In genomic region chr6:484086-484728, GRCh38 we compare ENCODE assay signal across 13 cellular contexts.
DNase-seq lines count a peak whose midpoint lies in the region; ATAC-seq and TF ChIP-seq lines count a peak whose summit lies in the region.
"Had no signal": no experiment of that assay in that cellular context is flagged by ENCODE, and none has a peak within 500 bp of the region (broad histone marks: within the 10 kb centered on the region; RNA-seq: fewer than 3 reads in every experiment).

No MANE protein-coding gene starts in this region.

- peak overlapping the region; percentile 80 for H3K27ac Mint-ChIP-seq in activated CD8-positive, alpha-beta memory T cell treated with anti-CD3 and anti-CD28 coated beads, Interleukin-2, amount 10 ng/mL, durations not matched to agents 7 days and 5 days
- H3K27ac Mint-ChIP-seq in activated naive CD4-positive, alpha-beta T cell treated with anti-CD3 and anti-CD28 coated beads, Interleukin-2, amount 10 ng/mL, durations not matched to agents 7 days and 5 days: peak overlapping the region; percentile 35
- H3K27ac Mint-ChIP-seq in neural progenitor cell: peak overlapping the region; percentile 35
- H3K27ac Mint-ChIP-seq: endodermal cell, type B pancreatic cell had no signal

- H4K20me1 ChIP-seq in neural progenitor cell (ENCODE audit: low read depth): no peaks in the 10 kb centered on the region

- no peak overlapping the region for H3K4me3 ChIP-seq in neural progenitor cell
- H3K4me3 ChIP-seq in left ventricle myocardium inferior: no peak overlapping the region
- H3K4me3 ChIP-seq: psoas muscle had no signal

- H3K36me3 ChIP-seq in neural progenitor cell (peaks cover 5% of the 10 kb centered on the region), left ventricle myocardium inferior (peaks cover 52% of the 10 kb centered on the region)

- H3K9me3 ChIP-seq in neural progenitor cell (ENCODE audit: low read depth) (no peaks in the 10 kb centered on the region), left ventricle myocardium inferior (replicated peaks) (no peaks in the 10 kb centered on the region)
- H3K9me3 ChIP-seq: psoas muscle had no signal

- H3K27ac ChIP-seq in neural progenitor cell (no peak overlapping the region), left ventricle myocardium inferior (replicated peaks) (no peak overlapping the region)
- H3K27ac ChIP-seq: psoas muscle had no signal

- peak; percentile 82 for ATAC-seq in activated CD8-positive, alpha-beta memory T cell treated with anti-CD3 and anti-CD28 coated beads, Interleukin-2, amount 10 ng/mL, durations not matched to agents 7 days and 5 days
- peak; percentile 33 for ATAC-seq in HG03108 (IDR thresholded peaks at IDR 0.05; ENCODE audit: unreplicated experiment)
- ATAC-seq: psoas muscle had no signal

- no peak for DNase-seq in activated CD8-positive, alpha-beta memory T cell treated with anti-CD3 and anti-CD28 coated beads, Interleukin-2, amount 10 ng/mL, durations not matched to agents 7 days and 5 days
- DNase-seq in activated CD8-positive, alpha-beta memory T cell treated with anti-CD3 and anti-CD28 coated beads, Interleukin-2, amount 50 U/mL, for 48 hours: no peak
- DNase-seq in activated naive CD4-positive, alpha-beta T cell treated with anti-CD3 and anti-CD28 coated beads, Interleukin-2, amount 10 ng/mL, durations not matched to agents 7 days and 5 days: no peak
- DNase-seq in neural progenitor cell (ENCODE audit: low spot score): no peak
- DNase-seq in left ventricle myocardium inferior: no peak
- no peak for DNase-seq in NK-92 treated with Interleukin-12 subunit alpha and Interleukin-12 subunit beta, amount 100 ng/mL, for 24 hours (lab: John Stamatoyannopoulos, UW)
- no peak for DNase-seq in DMS153 treated with DMSO at 0.1 percent for 48 hours (lab: John Stamatoyannopoulos, UW; ENCODE audit: unreplicated experiment)
- DNase-seq: aorta, endodermal cell, NCI-H2171, psoas muscle had no signal

- no peak overlapping the region for H2AFZ ChIP-seq in neural progenitor cell (replicated peaks)

- H3K4me2 ChIP-seq in neural progenitor cell: no peak overlapping the region

- peaks cover 33% of the 10 kb centered on the region for H3K4me1 Mint-ChIP-seq in activated CD8-positive, alpha-beta memory T cell treated with anti-CD3 and anti-CD28 coated beads, Interleukin-2, amount 10 ng/mL, durations not matched to agents 7 days and 5 days
- peaks cover 74% of the 10 kb centered on the region for H3K4me1 Mint-ChIP-seq in activated naive CD4-positive, alpha-beta T cell treated with anti-CD3 and anti-CD28 coated beads, Interleukin-2, amount 10 ng/mL, durations not matched to agents 7 days and 5 days
- peaks cover 12% of the 10 kb centered on the region for H3K4me1 Mint-ChIP-seq in neural progenitor cell
- H3K4me1 Mint-ChIP-seq: endodermal cell had no signal

- H3K27me3 Mint-ChIP-seq in activated CD8-positive, alpha-beta memory T cell treated with anti-CD3 and anti-CD28 coated beads, Interleukin-2, amount 10 ng/mL, durations not matched to agents 7 days and 5 days: no peaks in the 10 kb centered on the region
- H3K27me3 Mint-ChIP-seq in activated naive CD4-positive, alpha-beta T cell treated with anti-CD3 and anti-CD28 coated beads, Interleukin-2, amount 10 ng/mL, durations not matched to agents 7 days and 5 days: no peaks in the 10 kb centered on the region
- H3K27me3 Mint-ChIP-seq in neural progenitor cell (ENCODE audit: insufficient read depth, low read depth): no peaks in the 10 kb centered on the region
- H3K27me3 Mint-ChIP-seq: type B pancreatic cell had no signal

- TF ChIP-seq CTCF in neural progenitor cell (IDR thresholded peaks at IDR 0.05) (no peak), left ventricle myocardium inferior (IDR thresholded peaks at IDR 0.05; ENCODE audit: borderline replicate concordance) (no peak)

- no peak overlapping the region for H3K9ac ChIP-seq in neural progenitor cell

- H3K36me3 Mint-ChIP-seq in activated CD8-positive, alpha-beta memory T cell treated with anti-CD3 and anti-CD28 coated beads, Interleukin-2, amount 10 ng/mL, durations not matched to agents 7 days and 5 days: peaks cover 46% of the 10 kb centered on the region
- H3K36me3 Mint-ChIP-seq in activated naive CD4-positive, alpha-beta T cell treated with anti-CD3 and anti-CD28 coated beads, Interleukin-2, amount 10 ng/mL, durations not matched to agents 7 days and 5 days: peaks cover 59% of the 10 kb centered on the region
- H3K36me3 Mint-ChIP-seq in neural progenitor cell: peaks cover 22% of the 10 kb centered on the region

- H3K4me1 ChIP-seq in neural progenitor cell (no peaks in the 10 kb centered on the region), left ventricle myocardium inferior (no peaks in the 10 kb centered on the region)
- H3K4me1 ChIP-seq: psoas muscle had no signal

- H3K79me2 ChIP-seq in neural progenitor cell (ENCODE audit: low read depth): no peaks in the 10 kb centered on the region

- peaks cover 1% of the 10 kb centered on the region for H3K9me3 Mint-ChIP-seq in activated CD8-positive, alpha-beta memory T cell treated with anti-CD3 and anti-CD28 coated beads, Interleukin-2, amount 10 ng/mL, durations not matched to agents 7 days and 5 days (ENCODE audit: low read depth)
- peaks cover 2% of the 10 kb centered on the region for H3K9me3 Mint-ChIP-seq in activated naive CD4-positive, alpha-beta T cell treated with anti-CD3 and anti-CD28 coated beads, Interleukin-2, amount 10 ng/mL, durations not matched to agents 7 days and 5 days
- peaks cover 1% of the 10 kb centered on the region for H3K9me3 Mint-ChIP-seq in neural progenitor cell
- H3K9me3 Mint-ChIP-seq: type B pancreatic cell had no signal

- CTCF ChIA-PET in activated CD8-positive, alpha-beta memory T cell treated with anti-CD3 and anti-CD28 coated beads, Interleukin-2, amount 10 ng/mL, durations not matched to agents 7 days and 5 days (lab: Charles Lee): interaction anchor here (0.6 to 2.3 kb wide), 3 partner anchors 15 to 93 kb away, joined by 3 to 5 read pairs (median 4); partner anchors contain the start of gene IRF4
- CTCF ChIA-PET in activated naive CD4-positive, alpha-beta T cell treated with anti-CD3 and anti-CD28 coated beads, Interleukin-2, amount 10 ng/mL, durations not matched to agents 7 days and 5 days (lab: Charles Lee): interaction anchor here (1.0 to 1.8 kb wide), 5 partner anchors 9 to 291 kb away, joined by 3 to 7 read pairs (median 3); no protein-coding TSS in a partner anchor

- no peak overlapping the region for H3K4me3 Mint-ChIP-seq in activated CD8-positive, alpha-beta memory T cell treated with anti-CD3 and anti-CD28 coated beads, Interleukin-2, amount 10 ng/mL, durations not matched to agents 7 days and 5 days
- H3K4me3 Mint-ChIP-seq in activated naive CD4-positive, alpha-beta T cell treated with anti-CD3 and anti-CD28 coated beads, Interleukin-2, amount 10 ng/mL, durations not matched to agents 7 days and 5 days: no peak overlapping the region
- no peak overlapping the region for H3K4me3 Mint-ChIP-seq in neural progenitor cell
- H3K4me3 Mint-ChIP-seq: endodermal cell, type B pancreatic cell had no signal

- H3K27me3 ChIP-seq in neural progenitor cell: no peaks in the 10 kb centered on the region
- no peaks in the 10 kb centered on the region for H3K27me3 ChIP-seq in left ventricle myocardium inferior (ENCODE audit: low read depth)

- H3F3A ChIP-seq in neural progenitor cell (ENCODE audit: low read depth): no peaks in the 10 kb centered on the region

- intact Hi-C loops in left ventricle myocardium inferior (cut with micrococcal nuclease): no loop called here
